ENCODE assay signal across 19 cellular contexts in the genomic region with DNA sequence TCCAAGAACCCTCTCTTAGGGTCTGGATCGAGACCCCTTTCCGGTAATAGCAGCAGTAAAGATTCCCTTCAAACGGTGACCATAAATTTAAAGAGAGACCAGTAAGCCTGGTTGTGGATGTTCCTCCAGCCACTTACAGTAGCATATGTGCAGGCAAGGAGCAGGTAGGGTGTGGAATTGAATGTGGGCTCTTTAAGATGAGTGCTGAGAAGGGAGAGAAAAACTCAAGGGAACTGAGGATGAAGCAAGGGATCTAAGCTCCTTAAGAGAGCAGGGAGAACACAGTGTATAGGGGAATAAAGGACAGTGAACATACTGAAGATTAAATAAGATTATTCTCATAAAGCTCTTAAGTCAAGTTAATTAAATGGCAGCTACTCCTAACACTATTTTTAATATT. TPM values are rescaled to one million over a fixed set of nuclear protein-coding genes. Genes with fewer than 3 reads are reported as not detected.
"Had no signal": no experiment of that assay in that cellular context is flagged by ENCODE, and none has a peak within 500 bp of the region (broad histone marks: within the 10 kb centered on the region; RNA-seq: fewer than 3 reads in every experiment).

No MANE protein-coding gene starts in this region.

- H3K9me3 ChIP-seq: lower lobe of right lung, spleen, upper lobe of left lung had no signal

- FAIRE-seq: keratinocyte had no signal

- H3K4me3 Mint-ChIP-seq: activated naive CD8-positive, alpha-beta T cell treated with anti-CD3 and anti-CD28 coated beads for 36 hours; endodermal cell; naive thymus-derived CD4-positive, alpha-beta T cell; neural crest cell had no signal

- H3K27ac ChIP-seq: lower lobe of right lung, spleen, upper lobe of left lung had no signal

- H3K36me3 Mint-ChIP-seq: activated naive CD8-positive, alpha-beta T cell treated with anti-CD3 and anti-CD28 coated beads for 36 hours had no signal

- H3K27ac Mint-ChIP-seq: activated naive CD8-positive, alpha-beta T cell treated with anti-CD3 and anti-CD28 coated beads for 36 hours; endodermal cell; naive thymus-derived CD4-positive, alpha-beta T cell had no signal

- DNase-seq: activated CD4-positive, alpha-beta T cell treated with anti-CD3 and anti-CD28 coated beads, Interleukin-2, amount 50 U/mL, for 48 hours; activated naive CD4-positive, alpha-beta T cell treated with Interleukin-2 at 50 U/mL for 16 hours; activated naive CD8-positive, alpha-beta T cell treated with anti-CD3 and anti-CD28 coated beads for 36 hours; activated T-cell treated with anti-CD3 and anti-CD28 coated beads, Interleukin-2, amount 50 U/mL, for 48 hours; cerebellar nuclear complex; cortex of kidney; endodermal cell; heart right ventricle; left colon; lower lobe of right lung; mesendoderm; naive thymus-derived CD4-positive, alpha-beta T cell; retina; spleen; stimulated activated CD4-positive, alpha-beta T cell treated with anti-CD3 and anti-CD28 coated beads, Interleukin-4, amount 100 ng/mL, for 1 hour; stimulated activated naive CD4-positive, alpha-beta T cell; upper lobe of left lung had no signal

- ATAC-seq: left colon; lower lobe of right lung; naive thymus-derived CD4-positive, alpha-beta T cell had no signal

- H3K27me3 ChIP-seq: upper lobe of left lung had no signal

- H3K36me3 ChIP-seq: heart right ventricle, lower lobe of right lung, spleen, upper lobe of left lung had no signal

- H3K9me3 Mint-ChIP-seq: activated naive CD8-positive, alpha-beta T cell treated with anti-CD3 and anti-CD28 coated beads for 36 hours had no signal

- H3K4me3 ChIP-seq: heart right ventricle, lower lobe of right lung, spleen, upper lobe of left lung had no signal

RNA-seq across cellular contexts. Expression of gene DPYSL3, which starts 51.3 kb away (rescaled TPM):
- polyA plus RNA-seq: naive thymus-derived CD4-positive, alpha-beta T cell had no signal
